Comparison of ENCODE assay signal across 8 cellular contexts in genomic region chr17:81703747-81704654, GRCh38. TPM values are rescaled to one million over a fixed set of nuclear protein-coding genes. Genes with fewer than 3 reads are reported as not detected.
DNase-seq lines count a peak whose midpoint lies in the region; ATAC-seq and TF ChIP-seq lines count a peak whose summit lies in the region.

No MANE protein-coding gene starts in this region.

- H2AFZ ChIP-seq in MM.1S (ENCODE audit: low read length) (peak overlapping the region; percentile 15; the same call in 1 of the 2 replicates), neural cell (ENCODE audit: low read depth, low read length) (peak overlapping the region; percentile 27)

- H3K4me2 ChIP-seq in MM.1S (ENCODE audit: low read depth, low read length): peak overlapping the region; percentile 88
- H3K4me2 ChIP-seq in neural cell (ENCODE audit: low read length): peak overlapping the region; percentile 92

- peaks cover 15% of the 10 kb centered on the region for H3K4me1 ChIP-seq in MM.1S (ENCODE audit: low read length)
- peaks cover 27% of the 10 kb centered on the region for H3K4me1 ChIP-seq in effector memory CD4-positive, alpha-beta T cell (ENCODE audit: control insufficient read depth, insufficient read depth, low read length, poor library complexity, severe bottlenecking)

- H3K9ac ChIP-seq in MM.1S (ENCODE audit: low read length) (peak overlapping the region; percentile 99), neural cell (ENCODE audit: low read length) (peak overlapping the region; percentile 94)

- H3K9me3 ChIP-seq in MM.1S (replicated peaks; ENCODE audit: insufficient read depth, low read length) (no peaks in the 10 kb centered on the region), neural cell (ENCODE audit: low read length) (no peaks in the 10 kb centered on the region)
- H3K9me3 ChIP-seq in effector memory CD4-positive, alpha-beta T cell (ENCODE audit: control insufficient read depth, low read length): no peaks in the 10 kb centered on the region

- H3F3A ChIP-seq in MM.1S (ENCODE audit: insufficient read depth, low read length): peaks cover 24% of the 10 kb centered on the region
- no peaks in the 10 kb centered on the region for H3F3A ChIP-seq in neural cell (ENCODE audit: insufficient read depth, low read length, poor library complexity, severe bottlenecking)

- H3K9me2 ChIP-seq in MM.1S (replicated peaks; ENCODE audit: insufficient read depth, low read length) (no peaks in the 10 kb centered on the region), neural cell (ENCODE audit: insufficient read depth, low read length) (no peaks in the 10 kb centered on the region)

- no peak for TF ChIP-seq CTCF in GM12864 (IDR thresholded peaks at IDR 0.05; ENCODE audit: low read depth, low read length, missing control alignments)
- no peak for TF ChIP-seq CTCF in MM.1S (IDR thresholded peaks at IDR 0.05; ENCODE audit: low read length)
- TF ChIP-seq CTCF in neural cell (IDR thresholded peaks at IDR 0.05; ENCODE audit: poor library complexity, severe bottlenecking): no peak

- peak overlapping the region; percentile 81 for H3K4me3 ChIP-seq in GM12864 (ENCODE audit: low read depth, low read length)
- H3K4me3 ChIP-seq in MM.1S (ENCODE audit: low read length): peak overlapping the region; percentile 97
- peak overlapping the region; percentile 85 for H3K4me3 ChIP-seq in effector memory CD4-positive, alpha-beta T cell (ENCODE audit: insufficient read depth, low read depth, low read length, poor library complexity, severe bottlenecking)
- H3K4me3 ChIP-seq in neural cell (ENCODE audit: low read length): peak overlapping the region; percentile 96

- TF ChIP-seq RAD21 in neural cell (conservative IDR thresholded peaks at IDR 0.05): no peak

- peak overlapping the region; percentile 88; the same call in 1 of the 2 replicates for H3K27ac ChIP-seq in MM.1S (ENCODE audit: low read length)
- peak overlapping the region; percentile 89 for H3K27ac ChIP-seq in effector memory CD4-positive, alpha-beta T cell (ENCODE audit: insufficient read depth, low read length, poor library complexity, severe bottlenecking)
- peak overlapping the region; percentile 80 for H3K27ac ChIP-seq in neural cell (ENCODE audit: low read length)

- no peaks in the 10 kb centered on the region for H3K27me3 ChIP-seq in MM.1S (replicated peaks; ENCODE audit: insufficient read depth, low read length)
- H3K27me3 ChIP-seq in effector memory CD4-positive, alpha-beta T cell (replicated peaks; ENCODE audit: control insufficient read depth, insufficient read depth, low read length, poor library complexity, severe bottlenecking): no peaks in the 10 kb centered on the region
- H3K27me3 ChIP-seq in neural cell (ENCODE audit: insufficient read depth, low read depth, low read length): no peaks in the 10 kb centered on the region

- ATAC-seq in GM21526 (IDR thresholded peaks at IDR 0.05; ENCODE audit: low FRiP score, unreplicated experiment) (no peak), GM18861 (IDR thresholded peaks at IDR 0.05; ENCODE audit: unreplicated experiment) (no peak)

- H3K36me3 ChIP-seq in MM.1S (replicated peaks; ENCODE audit: insufficient read depth, low read length) (peaks cover 18% of the 10 kb centered on the region), neural cell (ENCODE audit: insufficient read depth, low read length) (no peaks in the 10 kb centered on the region)
- peaks cover 30% of the 10 kb centered on the region for H3K36me3 ChIP-seq in effector memory CD4-positive, alpha-beta T cell (ENCODE audit: control insufficient read depth, insufficient read depth, low read length)

- no peaks in the 10 kb centered on the region; the same call in 1 of the 2 replicates for H4K20me1 ChIP-seq in MM.1S (ENCODE audit: insufficient read depth, low read length)
- H4K20me1 ChIP-seq in neural cell (ENCODE audit: insufficient read depth): no peaks in the 10 kb centered on the region

- no peak for TF ChIP-seq EP300 in neural cell (conservative IDR thresholded peaks at IDR 0.05; ENCODE audit: poor library complexity, severe bottlenecking)

- peaks cover 83% of the 10 kb centered on the region for H3K79me2 ChIP-seq in MM.1S (ENCODE audit: low read length)
- peaks cover 25% of the 10 kb centered on the region for H3K79me2 ChIP-seq in neural cell (replicated peaks; ENCODE audit: insufficient read depth, low read length)

- DNase-seq in GM12864 (ENCODE audit: low read depth) (no peak), MM.1S (no peak), SHP77 treated with DMSO at 0.1 percent for 48 hours (lab: John Stamatoyannopoulos, UW) (no peak)
- no peak for DNase-seq in effector memory CD4-positive, alpha-beta T cell
- DNase-seq in stimulated activated CD4-positive, alpha-beta T cell treated with anti-CD3 and anti-CD28 coated beads, Interleukin-4, amount 100 ng/mL, for 4 hours: no peak

TF ChIP-seq in neural cell, 6 proteins besides CTCF, POLR2A, EP300 and RAD21:
- TF ChIP-seq MXI1 (conservative IDR thresholded peaks at IDR 0.05; ENCODE audit: poor library complexity, severe bottlenecking) (peak; percentile 5), REST (IDR thresholded peaks at IDR 0.05; ENCODE audit: borderline replicate concordance) (no peak), POLR2AphosphoS5 (IDR thresholded peaks at IDR 0.05) (no peak), SMC3 (conservative IDR thresholded peaks at IDR 0.05; ENCODE audit: poor library complexity) (no peak), TAF1 (IDR thresholded peaks at IDR 0.05; ENCODE audit: low read depth) (no peak), EZH2 (IDR thresholded peaks at IDR 0.05; ENCODE audit: borderline replicate concordance, insufficient read depth, low read length, poor library complexity, severe bottlenecking) (no peak)

RNA-seq across cellular contexts. Expression of gene MRPL12, which starts 0.8 kb away (rescaled TPM):
- polyA plus RNA-seq in neural cell: 10.4 and 14.2 TPM in 2 replicates
- polyA minus RNA-seq in neural cell: 4.1 and 6.8 TPM in 2 replicates

RNA-seq across cellular contexts. Expression of gene SLC25A10, which starts 8.1 kb away (rescaled TPM):
- polyA plus RNA-seq in neural cell: 8.7 and 10.3 TPM in 2 replicates
- polyA minus RNA-seq in neural cell: 10.2 and 10.4 TPM in 2 replicates

RNA-seq across cellular contexts. Expression of gene HGS, which starts 20.2 kb away (rescaled TPM):
- 81.1 and 97.2 TPM in 2 replicates for polyA plus RNA-seq in neural cell
- polyA minus RNA-seq in neural cell: 61.5 and 68.2 TPM in 2 replicates

RNA-seq across cellular contexts. Expression of gene ARL16, which starts 20.4 kb away (rescaled TPM):
- polyA plus RNA-seq in neural cell: 145 and 156 TPM in 2 replicates
- polyA minus RNA-seq in neural cell: 61.4 and 62.3 TPM in 2 replicates

RNA-seq across cellular contexts. Expression of gene CCDC137, which starts 37.5 kb away (rescaled TPM):
- polyA plus RNA-seq in neural cell: 12.2 and 16.1 TPM in 2 replicates
- 11.1 and 11.4 TPM in 2 replicates for polyA minus RNA-seq in neural cell
